In genomic region chr7:151081170-151082101, GRCh38 we compare ENCODE assay signal across 1 cellular context.
TF ChIP-seq lines count a peak whose summit lies in the region.

No MANE protein-coding gene starts in this region.

TF ChIP-seq in K562, 482 proteins besides CTCF, POLR2A, EP300 and RAD21 (continued from another document):
- TF ChIP-seq TRIM25 (IDR thresholded peaks at IDR 0.05; ENCODE audit: borderline replicate concordance) (0 out of 2 replicates have a peak, but pooled peaks have one; percentile 57), ZBTB1 (CRISPR knock-in tag; IDR thresholded peaks at IDR 0.05; ENCODE audit: borderline replicate concordance, low read depth) (peak; percentile 24; the same call in 1 of the 2 replicates), CBX2 (IDR thresholded peaks at IDR 0.05; ENCODE audit: insufficient read depth, low read length, poor library complexity, severe bottlenecking) (no peak), PURB (CRISPR knock-in tag; IDR thresholded peaks at IDR 0.05; ENCODE audit: low read depth) (no peak), BRF2 (IDR thresholded peaks at IDR 0.05; ENCODE audit: borderline replicate concordance, insufficient read depth, insufficient read length) (no peak), HMGN3 (IDR thresholded peaks at IDR 0.05; ENCODE audit: borderline replicate concordance, extremely low read depth, insufficient read length, low read depth, low read length) (no peak), ZKSCAN3 (CRISPR knock-in tag; IDR thresholded peaks at IDR 0.05) (no peak), PCBP1 (IDR thresholded peaks at IDR 0.05; ENCODE audit: low read depth, low read length, poor library complexity, severe bottlenecking) (no peak), ZBTB49 (CRISPR knock-in tag; IDR thresholded peaks at IDR 0.05; ENCODE audit: borderline replicate concordance) (no peak), ZFP1 (CRISPR knock-in tag; IDR thresholded peaks at IDR 0.05) (no peak), CTBP1 (IDR thresholded peaks at IDR 0.05; ENCODE audit: borderline replicate concordance) (no peak), TCF3 (CRISPR knock-in tag; IDR thresholded peaks at IDR 0.05) (no peak), NFATC3 (IDR thresholded peaks at IDR 0.05) (no peak), NFXL1 (CRISPR knock-in tag; IDR thresholded peaks at IDR 0.05) (no peak), CBX8 (IDR thresholded peaks at IDR 0.05; ENCODE audit: borderline replicate concordance, extremely low read depth, low read depth, low read length, poor library complexity, severe bottlenecking) (no peak), SRSF7 (optimal IDR thresholded peaks at IDR 0.05; ENCODE audit: low read depth, low read length) (no peak), ZNF24 (IDR thresholded peaks at IDR 0.05) (no peak), ZNF23 (CRISPR knock-in tag; IDR thresholded peaks at IDR 0.05) (no peak), PBX2 (CRISPR knock-in tag; IDR thresholded peaks at IDR 0.05; ENCODE audit: low read depth) (no peak), PBX2 (tag; conservative IDR thresholded peaks at IDR 0.05; ENCODE audit: low read depth) (no peak), ZNF354B (CRISPR knock-in tag; IDR thresholded peaks at IDR 0.05) (no peak), NEUROD1 (IDR thresholded peaks at IDR 0.05; ENCODE audit: borderline replicate concordance, low read depth, low read length, partially characterized antibody) (no peak), TAF1 (IDR thresholded peaks at IDR 0.05; ENCODE audit: control insufficient read depth, extremely low read depth, insufficient read depth, low read length, severe bottlenecking) (no peak), TARDBP (IDR thresholded peaks at IDR 0.05) (peak; percentile 12; the same call in 1 of the 2 replicates), HLTF (IDR thresholded peaks at IDR 0.05) (no peak), SRF (CRISPR knock-in tag; IDR thresholded peaks at IDR 0.05) (peak in 1 of 2 experiments; percentile 22; a peak in 1 of 4 replicates)
- TF ChIP-seq, protein P1, sequence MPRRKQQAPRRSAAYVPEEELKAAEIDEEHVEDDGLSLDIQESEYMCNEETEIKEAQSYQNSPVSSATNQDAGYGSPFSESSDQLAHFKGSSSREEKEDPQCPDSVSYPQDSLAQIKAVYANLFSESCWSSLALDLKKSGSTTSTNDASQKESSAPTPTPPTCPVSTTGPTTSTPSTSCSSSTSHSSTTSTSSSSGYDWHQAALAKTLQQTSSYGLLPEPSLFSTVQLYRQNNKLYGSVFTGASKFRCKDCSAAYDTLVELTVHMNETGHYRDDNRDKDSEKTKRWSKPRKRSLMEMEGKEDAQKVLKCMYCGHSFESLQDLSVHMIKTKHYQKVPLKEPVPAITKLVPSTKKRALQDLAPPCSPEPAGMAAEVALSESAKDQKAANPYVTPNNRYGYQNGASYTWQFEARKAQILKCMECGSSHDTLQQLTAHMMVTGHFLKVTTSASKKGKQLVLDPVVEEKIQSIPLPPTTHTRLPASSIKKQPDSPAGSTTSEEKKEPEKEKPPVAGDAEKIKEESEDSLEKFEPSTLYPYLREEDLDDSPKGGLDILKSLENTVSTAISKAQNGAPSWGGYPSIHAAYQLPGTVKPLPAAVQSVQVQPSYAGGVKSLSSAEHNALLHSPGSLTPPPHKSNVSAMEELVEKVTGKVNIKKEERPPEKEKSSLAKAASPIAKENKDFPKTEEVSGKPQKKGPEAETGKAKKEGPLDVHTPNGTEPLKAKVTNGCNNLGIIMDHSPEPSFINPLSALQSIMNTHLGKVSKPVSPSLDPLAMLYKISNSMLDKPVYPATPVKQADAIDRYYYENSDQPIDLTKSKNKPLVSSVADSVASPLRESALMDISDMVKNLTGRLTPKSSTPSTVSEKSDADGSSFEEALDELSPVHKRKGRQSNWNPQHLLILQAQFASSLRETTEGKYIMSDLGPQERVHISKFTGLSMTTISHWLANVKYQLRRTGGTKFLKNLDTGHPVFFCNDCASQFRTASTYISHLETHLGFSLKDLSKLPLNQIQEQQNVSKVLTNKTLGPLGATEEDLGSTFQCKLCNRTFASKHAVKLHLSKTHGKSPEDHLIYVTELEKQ (CRISPR knock-in tag; IDR thresholded peaks at IDR 0.05), result no peak
- TF ChIP-seq, protein P2, sequence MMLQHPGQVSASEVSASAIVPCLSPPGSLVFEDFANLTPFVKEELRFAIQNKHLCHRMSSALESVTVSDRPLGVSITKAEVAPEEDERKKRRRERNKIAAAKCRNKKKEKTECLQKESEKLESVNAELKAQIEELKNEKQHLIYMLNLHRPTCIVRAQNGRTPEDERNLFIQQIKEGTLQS (IDR thresholded peaks at IDR 0.05), result no peak
- TF ChIP-seq, protein P2 (CRISPR knock-in tag; conservative IDR thresholded peaks at IDR 0.05), result no peak
- TF ChIP-seq, protein P3, sequence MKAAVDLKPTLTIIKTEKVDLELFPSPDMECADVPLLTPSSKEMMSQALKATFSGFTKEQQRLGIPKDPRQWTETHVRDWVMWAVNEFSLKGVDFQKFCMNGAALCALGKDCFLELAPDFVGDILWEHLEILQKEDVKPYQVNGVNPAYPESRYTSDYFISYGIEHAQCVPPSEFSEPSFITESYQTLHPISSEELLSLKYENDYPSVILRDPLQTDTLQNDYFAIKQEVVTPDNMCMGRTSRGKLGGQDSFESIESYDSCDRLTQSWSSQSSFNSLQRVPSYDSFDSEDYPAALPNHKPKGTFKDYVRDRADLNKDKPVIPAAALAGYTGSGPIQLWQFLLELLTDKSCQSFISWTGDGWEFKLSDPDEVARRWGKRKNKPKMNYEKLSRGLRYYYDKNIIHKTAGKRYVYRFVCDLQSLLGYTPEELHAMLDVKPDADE (conservative IDR thresholded peaks at IDR 0.05; ENCODE audit: control insufficient read depth, low read depth, low read length), result peak; percentile 36; the same call in 1 of the 2 replicates
TF ChIP-seq in K562: peak in this region for 75.
